ENCODE assay signal across 21 cellular contexts in genomic region chr9:16485155-16485554, GRCh38.
"Had no signal": no experiment of that assay in that cellular context is flagged by ENCODE, and none has a peak within 500 bp of the region (broad histone marks: within the 10 kb centered on the region; RNA-seq: fewer than 3 reads in every experiment).

No MANE protein-coding gene starts in this region.

- H3K4me1 Mint-ChIP-seq: activated CD4-positive, alpha-beta T cell treated with anti-CD3 and anti-CD28 coated beads for 36 hours; T-cell had no signal

- H3K27ac ChIP-seq: brain microvascular endothelial cell, prostate gland, right lobe of liver, upper lobe of left lung, VCaP had no signal

- H3K27ac Mint-ChIP-seq: activated CD4-positive, alpha-beta T cell treated with anti-CD3 and anti-CD28 coated beads for 36 hours; activated CD8-positive, alpha-beta T cell treated with anti-CD3 and anti-CD28 coated beads for 36 hours; activated T-helper 1 cell treated with anti-CD3 and anti-CD28 coated beads, Interleukin-12 subunit alpha, Interleukin-12 subunit beta, Interleukin-2, Interleukin-4 antibody, amounts not matched to agents 30 ng/mL and 10 ng/mL and 1 ng/mL, durations not matched to agents 14 hours and 24 hours and 36 hours; dendritic cell treated with granulocyte-macrophage colony-stimulating factor and Interleukin-4, amounts not matched to agents 40 ng/mL and 50 ng/mL, for 4 days; effector memory CD8-positive, alpha-beta T cell; natural killer cell; T-cell had no signal

- H3K36me3 Mint-ChIP-seq: natural killer cell, T-cell had no signal

- H3K4me1 ChIP-seq: prostate gland, right lobe of liver, upper lobe of left lung had no signal

- H3K4me3 Mint-ChIP-seq: activated CD4-positive, alpha-beta T cell treated with anti-CD3 and anti-CD28 coated beads for 36 hours; activated CD8-positive, alpha-beta T cell treated with anti-CD3 and anti-CD28 coated beads for 36 hours; activated T-helper 1 cell treated with anti-CD3 and anti-CD28 coated beads, Interleukin-12 subunit alpha, Interleukin-12 subunit beta, Interleukin-2, Interleukin-4 antibody, amounts not matched to agents 30 ng/mL and 10 ng/mL and 1 ng/mL, durations not matched to agents 14 hours and 24 hours and 36 hours; dendritic cell treated with granulocyte-macrophage colony-stimulating factor and Interleukin-4, amounts not matched to agents 40 ng/mL and 50 ng/mL, for 4 days; effector memory CD8-positive, alpha-beta T cell; natural killer cell; T-cell had no signal

- H3K4me3 ChIP-seq: lung, mucosa of descending colon, prostate gland, right lobe of liver, upper lobe of left lung had no signal

- H3K27me3 Mint-ChIP-seq: activated CD4-positive, alpha-beta T cell treated with anti-CD3 and anti-CD28 coated beads for 36 hours; activated CD8-positive, alpha-beta T cell treated with anti-CD3 and anti-CD28 coated beads for 36 hours; dendritic cell treated with granulocyte-macrophage colony-stimulating factor and Interleukin-4, amounts not matched to agents 40 ng/mL and 50 ng/mL, for 4 days; effector memory CD8-positive, alpha-beta T cell; T-cell had no signal

- DNase-seq: activated CD4-positive, alpha-beta T cell treated with anti-CD3 and anti-CD28 coated beads for 36 hours; activated CD8-positive, alpha-beta memory T cell treated with anti-CD3 and anti-CD28 coated beads, Interleukin-2, amount 50 U/mL, for 48 hours; activated CD8-positive, alpha-beta T cell treated with anti-CD3 and anti-CD28 coated beads for 36 hours; activated naive CD4-positive, alpha-beta T cell treated with Interleukin-2 at 50 U/mL for 16 hours; brain microvascular endothelial cell; effector memory CD8-positive, alpha-beta T cell; left colon; mucosa of descending colon; natural killer cell; occipital lobe; right lobe of liver; stimulated activated CD4-positive, alpha-beta T cell treated with anti-CD3 and anti-CD28 coated beads, Interleukin-12 subunit alpha, Interleukin-12 subunit beta, amount 100 ng/mL, for 4 hours; stimulated activated naive CD4-positive, alpha-beta T cell treated with Interleukin-2 at 50 U/mL for 16 hours; T-cell; T1000; upper lobe of left lung had no signal

- H3K9me3 ChIP-seq: mucosa of descending colon, prostate gland, right lobe of liver, upper lobe of left lung had no signal

- ATAC-seq: activated CD4-positive, alpha-beta T cell treated with anti-CD3 and anti-CD28 coated beads for 36 hours; activated CD8-positive, alpha-beta T cell treated with anti-CD3 and anti-CD28 coated beads for 36 hours; effector memory CD8-positive, alpha-beta T cell; left colon; mucosa of descending colon; natural killer cell; right lobe of liver; T-cell had no signal

- H3K36me3 ChIP-seq: prostate gland, right lobe of liver, upper lobe of left lung had no signal

- H3K27me3 ChIP-seq: brain microvascular endothelial cell, right lobe of liver, upper lobe of left lung had no signal

- H3K9me3 Mint-ChIP-seq: activated CD8-positive, alpha-beta T cell treated with anti-CD3 and anti-CD28 coated beads for 36 hours; activated T-helper 1 cell treated with anti-CD3 and anti-CD28 coated beads, Interleukin-12 subunit alpha, Interleukin-12 subunit beta, Interleukin-2, Interleukin-4 antibody, amounts not matched to agents 30 ng/mL and 10 ng/mL and 1 ng/mL, durations not matched to agents 14 hours and 24 hours and 36 hours; dendritic cell treated with granulocyte-macrophage colony-stimulating factor and Interleukin-4, amounts not matched to agents 40 ng/mL and 50 ng/mL, for 4 days; natural killer cell; T-cell had no signal
